Comparison of ENCODE assay signal across 16 cellular contexts in genomic region chr7:147700702-147701101, GRCh38.
"Had no signal": no experiment of that assay in that cellular context is flagged by ENCODE, and none has a peak within 500 bp of the region (broad histone marks: within the 10 kb centered on the region; RNA-seq: fewer than 3 reads in every experiment).

No MANE protein-coding gene starts in this region.

- H3K4me1 ChIP-seq: gastroesophageal sphincter, heart right ventricle, parathyroid adenoma had no signal

- H3K27ac Mint-ChIP-seq: activated naive CD4-positive, alpha-beta T cell treated with anti-CD3 and anti-CD28 coated beads for 36 hours; activated naive CD8-positive, alpha-beta T cell treated with anti-CD3 and anti-CD28 coated beads, Interleukin-2, amount 50 U/mL, for 24 hours; activated T-helper 17 cell treated with anti-CD3 and anti-CD28 coated beads, Interleukin-2, amount 50 U/mL, for 72 hours; naive B cell; stimulated activated effector memory CD8-positive, alpha-beta T cell treated with anti-CD3 and anti-CD28 coated beads, Interleukin-12 subunit alpha, Interleukin-12 subunit beta, amount 100 ng/mL, for 72 hours had no signal

- H3K4me3 ChIP-seq: cardiac muscle cell, gastroesophageal sphincter, heart right ventricle had no signal

- H3K27me3 Mint-ChIP-seq: activated naive CD8-positive, alpha-beta T cell treated with anti-CD3 and anti-CD28 coated beads, Interleukin-2, amount 50 U/mL, for 24 hours; activated T-helper 17 cell treated with anti-CD3 and anti-CD28 coated beads, Interleukin-2, amount 50 U/mL, for 72 hours; naive B cell had no signal

- H3K4me3 Mint-ChIP-seq: activated naive CD4-positive, alpha-beta T cell treated with anti-CD3 and anti-CD28 coated beads for 36 hours; activated naive CD8-positive, alpha-beta T cell treated with anti-CD3 and anti-CD28 coated beads, Interleukin-2, amount 50 U/mL, for 24 hours; activated T-helper 17 cell treated with anti-CD3 and anti-CD28 coated beads, Interleukin-2, amount 50 U/mL, for 72 hours; naive B cell; stimulated activated effector memory CD8-positive, alpha-beta T cell treated with anti-CD3 and anti-CD28 coated beads, Interleukin-12 subunit alpha, Interleukin-12 subunit beta, amount 100 ng/mL, for 72 hours had no signal

- H3K27ac ChIP-seq: cardiac muscle cell, gastroesophageal sphincter, heart right ventricle, parathyroid adenoma, VCaP had no signal

- ATAC-seq: activated naive CD8-positive, alpha-beta T cell treated with anti-CD3 and anti-CD28 coated beads, Interleukin-2, amount 50 U/mL, for 24 hours; activated T-helper 17 cell treated with anti-CD3 and anti-CD28 coated beads, Interleukin-2, amount 50 U/mL, for 72 hours; gastroesophageal sphincter; heart right ventricle; left lobe of liver; stimulated activated effector memory CD8-positive, alpha-beta T cell treated with anti-CD3 and anti-CD28 coated beads, Interleukin-12 subunit alpha, Interleukin-12 subunit beta, amount 100 ng/mL, for 72 hours had no signal

- H3K27me3 ChIP-seq: cardiac muscle cell, gastroesophageal sphincter, heart right ventricle had no signal

- DNase-seq: activated CD4-positive, alpha-beta T cell treated with anti-CD3 and anti-CD28 coated beads for 1 hour; activated CD4-positive, alpha-beta T cell treated with anti-CD3 and anti-CD28 coated beads, Interleukin-2, amount 50 U/mL, for 4 hours; activated naive CD4-positive, alpha-beta T cell treated with anti-CD3 and anti-CD28 coated beads for 36 hours; activated naive CD8-positive, alpha-beta T cell treated with anti-CD3 and anti-CD28 coated beads, Interleukin-2, amount 50 U/mL, for 24 hours; aorta; erythroblast; heart right ventricle; mammary epithelial cell; naive B cell had no signal

- H3K36me3 ChIP-seq: cardiac muscle cell, gastroesophageal sphincter, heart right ventricle had no signal

- H3K4me1 Mint-ChIP-seq: activated naive CD8-positive, alpha-beta T cell treated with anti-CD3 and anti-CD28 coated beads, Interleukin-2, amount 50 U/mL, for 24 hours; activated T-helper 17 cell treated with anti-CD3 and anti-CD28 coated beads, Interleukin-2, amount 50 U/mL, for 72 hours; naive B cell; stimulated activated effector memory CD8-positive, alpha-beta T cell treated with anti-CD3 and anti-CD28 coated beads, Interleukin-12 subunit alpha, Interleukin-12 subunit beta, amount 100 ng/mL, for 72 hours had no signal

- H3K9me3 ChIP-seq: gastroesophageal sphincter had no signal

- H3K36me3 Mint-ChIP-seq: naive B cell; stimulated activated effector memory CD8-positive, alpha-beta T cell treated with anti-CD3 and anti-CD28 coated beads, Interleukin-12 subunit alpha, Interleukin-12 subunit beta, amount 100 ng/mL, for 72 hours had no signal
